ENCODE assay signal across 8 cellular contexts in the genomic region with DNA sequence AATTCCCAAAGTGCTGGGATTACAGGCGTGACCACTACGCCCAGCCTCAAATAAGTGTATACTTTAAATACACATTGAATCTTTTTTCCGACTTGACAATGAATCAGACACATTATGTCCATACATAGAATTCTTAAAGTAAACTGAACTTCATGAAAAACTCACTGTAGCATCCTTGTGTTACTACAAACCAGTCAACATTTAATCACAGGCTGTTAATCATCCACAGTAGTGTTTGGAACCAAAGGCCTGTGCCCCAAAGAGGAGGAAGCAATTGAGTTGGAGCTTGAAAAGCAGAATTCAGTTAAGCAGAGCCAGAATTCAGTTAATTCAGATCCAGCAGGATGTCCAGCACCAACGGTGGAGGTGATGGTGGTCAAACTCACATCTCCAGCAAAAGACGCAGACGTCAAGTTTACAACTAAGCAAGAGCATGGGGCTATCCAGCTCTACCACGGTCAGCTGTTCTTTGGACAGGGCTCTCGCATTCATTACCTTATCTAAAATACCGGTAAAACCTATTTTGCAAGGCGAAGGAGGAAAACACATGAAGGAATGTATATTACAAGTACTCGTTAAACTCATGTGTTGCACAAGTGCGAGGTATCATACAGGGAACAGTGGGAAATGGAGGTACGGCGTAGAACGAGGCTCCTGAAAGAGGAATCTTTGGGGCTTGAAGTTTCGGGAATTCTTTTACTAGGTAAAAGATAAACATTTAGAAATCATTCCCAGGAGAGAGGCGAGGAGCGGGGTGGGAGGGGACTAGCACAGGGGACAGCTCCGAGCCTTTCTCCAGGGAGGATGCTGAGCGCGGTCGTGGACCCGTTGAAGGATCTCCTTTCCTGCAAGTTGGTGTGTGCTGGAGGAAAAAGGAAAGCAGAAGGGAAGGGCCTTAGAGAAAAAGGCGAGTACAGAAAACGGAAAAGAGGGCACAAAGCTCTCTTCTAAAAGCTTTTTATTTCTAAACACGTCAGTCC. TPM values are rescaled to one million over a fixed set of nuclear protein-coding genes. Genes with fewer than 3 reads are reported as not detected.
DNase-seq lines count a peak whose midpoint lies in the region; ATAC-seq and TF ChIP-seq lines count a peak whose summit lies in the region.

No MANE protein-coding gene starts in this region.

- H3K4me3 ChIP-seq in DND-41 (ENCODE audit: low read depth in 1 of 2, low read length in 2 of 2) (peak overlapping the region; percentile 66 to 93), left ventricle myocardium inferior (peak overlapping the region; percentile 89), psoas muscle (peak overlapping the region; percentile 87)

- H3K79me2 ChIP-seq in DND-41 (ENCODE audit: insufficient read depth, low read length) = peaks cover 77% of the 10 kb centered on the region

- TF ChIP-seq CTCF in DND-41 (IDR thresholded peaks at IDR 0.05; ENCODE audit: borderline replicate concordance, extremely low read depth, low read length, poor library complexity, severe bottlenecking) (no peak), left ventricle myocardium inferior (IDR thresholded peaks at IDR 0.05; ENCODE audit: borderline replicate concordance) (no peak), psoas muscle (IDR thresholded peaks at IDR 0.05) (no peak)

- H3K27me3 ChIP-seq in DND-41 (ENCODE audit: insufficient read depth, low read length, poor library complexity) (no peaks in the 10 kb centered on the region), left ventricle myocardium inferior (ENCODE audit: low read depth) (no peaks in the 10 kb centered on the region), psoas muscle (ENCODE audit: insufficient read depth in 3 of 3, low read length in 2 of 3) (no peaks in the 10 kb centered on the region)

- H3K36me3 ChIP-seq in DND-41 (ENCODE audit: insufficient read depth, low read length) = peaks cover 37% of the 10 kb centered on the region
- peaks cover 11% of the 10 kb centered on the region for H3K36me3 ChIP-seq in left ventricle myocardium inferior
- H3K36me3 ChIP-seq in psoas muscle (ENCODE audit: insufficient read depth in 1 of 2, low read depth in 1 of 2) = peaks cover 5 to 39% of the 10 kb centered on the region in 2 donors

- H3K9me3 ChIP-seq in DND-41 (ENCODE audit: insufficient read depth, low read length, severe bottlenecking) (no peaks in the 10 kb centered on the region), left ventricle myocardium inferior (replicated peaks) (no peaks in the 10 kb centered on the region), psoas muscle (no peaks in the 10 kb centered on the region)

- H3K4me2 ChIP-seq in DND-41 (ENCODE audit: insufficient read depth, low read length) = peak overlapping the region; percentile 72

- peaks cover 72% of the 10 kb centered on the region for H3K4me1 Mint-ChIP-seq in activated T-cell treated with anti-CD3 and anti-CD28 coated beads, Interleukin-2, amount 50 U/mL, for 72 hours (ENCODE audit: low read depth)

- intact Hi-C loops in left ventricle myocardium inferior (cut with micrococcal nuclease) (no loop called here), psoas muscle (cut with DNase I) (loop anchor here (5.0 kb wide), 3 partner anchors 61 to 156 kb away; partner anchors contain the start of genes RMP24 (in 1 of the 2) and RPRD1A (in 1 of the 2))

- peaks cover 23% of the 10 kb centered on the region; the same call in 1 of the 2 replicates for H4K20me1 ChIP-seq in DND-41 (ENCODE audit: insufficient read depth, low read length)

- no peaks in the 10 kb centered on the region for H3K27me3 Mint-ChIP-seq in activated T-cell treated with anti-CD3 and anti-CD28 coated beads, Interleukin-2, amount 50 U/mL, for 72 hours (ENCODE audit: low read depth)

- peak; percentile 24 for DNase-seq in DND-41
- peak; percentile 20 for DNase-seq in HuH-7 (ENCODE audit: low spot score)
- DNase-seq in activated T-cell treated with anti-CD3 and anti-CD28 coated beads, Interleukin-2, amount 50 U/mL, for 72 hours = peak in 1 of 2 donors; percentile 18
- no peak for DNase-seq in left ventricle myocardium inferior
- DNase-seq in psoas muscle = no peak
- DNase-seq in KG1 (lab: John Stamatoyannopoulos, UW) = no peak
- DNase-seq in NCI-H2029 treated with DMSO at 0.1 percent for 48 hours (lab: John Stamatoyannopoulos, UW) = no peak

- peak overlapping the region; percentile 99 for H3K9ac ChIP-seq in DND-41 (ENCODE audit: low read depth, low read length)

- peak overlapping the region; percentile 94 for H3K4me3 Mint-ChIP-seq in activated T-cell treated with anti-CD3 and anti-CD28 coated beads, Interleukin-2, amount 50 U/mL, for 72 hours

- H2AFZ ChIP-seq in DND-41 (ENCODE audit: low read depth, low read length) = peak overlapping the region; percentile 84

- peak overlapping the region; percentile 83 for H3K27ac Mint-ChIP-seq in activated T-cell treated with anti-CD3 and anti-CD28 coated beads, Interleukin-2, amount 50 U/mL, for 72 hours

- peaks cover 7 to 27% of the 10 kb centered on the region in 2 donors for H3K36me3 Mint-ChIP-seq in activated T-cell treated with anti-CD3 and anti-CD28 coated beads, Interleukin-2, amount 50 U/mL, for 72 hours (ENCODE audit: insufficient read depth in 2 of 2)

- no peaks in the 10 kb centered on the region for H3K9me3 Mint-ChIP-seq in activated T-cell treated with anti-CD3 and anti-CD28 coated beads, Interleukin-2, amount 50 U/mL, for 72 hours

- peak overlapping the region; percentile 99 for H3K27ac ChIP-seq in DND-41 (ENCODE audit: low read length)
- peak overlapping the region; percentile 95 for H3K27ac ChIP-seq in left ventricle myocardium inferior (replicated peaks)
- peak overlapping the region; percentile 99 for H3K27ac ChIP-seq in psoas muscle

- ATAC-seq in DND-41 (ENCODE audit: insufficient read depth, low read depth) = no peak
- no peak for ATAC-seq in activated T-cell treated with anti-CD3 and anti-CD28 coated beads, Interleukin-2, amount 50 U/mL, for 72 hours (replicated peaks in 1 of 2)
- ATAC-seq in psoas muscle = no peak
- ATAC-seq in GM19324 (IDR thresholded peaks at IDR 0.05; ENCODE audit: low FRiP score, unreplicated experiment) = no peak

- 20 to 26% (median 20%) methylated on average over 26 of the region's 26 CpGs for WGBS in psoas muscle, 3 donors

- H3K4me1 ChIP-seq in DND-41 (ENCODE audit: insufficient read depth, low read length) (peaks cover 50% of the 10 kb centered on the region), left ventricle myocardium inferior (peaks cover 49% of the 10 kb centered on the region), psoas muscle (peaks cover 24% of the 10 kb centered on the region)

RNA-seq across cellular contexts. Expression of gene SLC39A6, which starts 1.0 kb away (rescaled TPM):
- total RNA-seq in activated T-cell treated with anti-CD3 and anti-CD28 coated beads, Interleukin-2, amount 50 U/mL, for 72 hours = 10 to 100 TPM; 25.4 to 27.5 TPM
- total RNA-seq in left ventricle myocardium inferior (11.9 TPM), psoas muscle (10 to 100 TPM in 3 of 4 donors, 1 to 10 TPM in 1; 10.0 to 21.3 (median 13.5) TPM)
- polyA plus RNA-seq in psoas muscle = 10 to 100 TPM in 2 of 3 donors, 1 to 10 TPM in 1; 8.9 to 21.6 (median 20.8) TPM

RNA-seq across cellular contexts. Expression of gene ELP2, which starts 1.5 kb away (rescaled TPM):
- total RNA-seq in activated T-cell treated with anti-CD3 and anti-CD28 coated beads, Interleukin-2, amount 50 U/mL, for 72 hours = 100 to 1,000 TPM; 107 TPM
- total RNA-seq in left ventricle myocardium inferior (49.7 TPM), psoas muscle (10 to 100 TPM; 54.7 to 65.5 (median 57.4) TPM)
- 10 to 100 TPM; 25.0 to 39.6 (median 33.7) TPM for polyA plus RNA-seq in psoas muscle

RNA-seq across cellular contexts. Expression of gene MOCOS, which starts 59.1 kb away (rescaled TPM):
- total RNA-seq in activated T-cell treated with anti-CD3 and anti-CD28 coated beads, Interleukin-2, amount 50 U/mL, for 72 hours = 1 to 10 TPM in 1 of 2 donors, under 1 TPM in 1; 0.22 to 1.2 TPM
- total RNA-seq in left ventricle myocardium inferior (0.33 TPM), psoas muscle (1 to 10 TPM in 2 of 4 donors, under 1 TPM in 2; 0.30 to 4.8 (median 1.9) TPM)
- polyA plus RNA-seq in psoas muscle = 1 to 10 TPM in 1 of 3 donors, under 1 TPM in 2; 0.79 to 1.1 (median 0.94) TPM

Comparison
In these comparisons a context has a peak if more than half of its experiments do, and no peak if none do; other contexts are left out.
1. DNase-seq: peak in DND-41 (single experiment) and HuH-7 (single experiment); none in left ventricle myocardium inferior (single experiment), psoas muscle (0 of 2), KG1 (single experiment) and NCI-H2029 treated with DMSO at 0.1 percent for 48 hours (single experiment).
2. Peak in every context shown above with its lines, with median percentiles within 50 percentile points of each other: H3K27ac ChIP-seq and H3K4me3 ChIP-seq.